Comparison of ENCODE assay signal across 1 cellular context in genomic region chr11:72116019-72116755, GRCh38.
TF ChIP-seq lines count a peak whose summit lies in the region.

No MANE protein-coding gene starts in this region.

TF ChIP-seq in WTC11, 78 proteins besides CTCF, POLR2A, EP300 and RAD21 (continued from another document):
- no peak for TF ChIP-seq TEAD1 (CRISPR knock-in tag; IDR thresholded peaks at IDR 0.05)
- no peak for TF ChIP-seq ZNF512 (CRISPR knock-in tag; IDR thresholded peaks at IDR 0.05; ENCODE audit: borderline replicate concordance)
- no peak for TF ChIP-seq RELA (CRISPR knock-in tag; IDR thresholded peaks at IDR 0.05; ENCODE audit: borderline replicate concordance)
- TF ChIP-seq JUN (CRISPR knock-in tag; IDR thresholded peaks at IDR 0.05): no peak
- no peak for TF ChIP-seq ZMAT4 (CRISPR knock-in tag; IDR thresholded peaks at IDR 0.05)
- TF ChIP-seq SP1 (CRISPR knock-in tag; conservative IDR thresholded peaks at IDR 0.05): no peak
- no peak for TF ChIP-seq FOXP1 (CRISPR knock-in tag; IDR thresholded peaks at IDR 0.05; ENCODE audit: borderline replicate concordance)
- TF ChIP-seq ZNF219 (CRISPR knock-in tag; IDR thresholded peaks at IDR 0.05; ENCODE audit: borderline replicate concordance): no peak
- TF ChIP-seq ZNF423 (CRISPR knock-in tag; IDR thresholded peaks at IDR 0.05): no peak
- TF ChIP-seq NR2C2 (CRISPR knock-in tag; IDR thresholded peaks at IDR 0.05): no peak
- no peak for TF ChIP-seq TCF7 (CRISPR knock-in tag; IDR thresholded peaks at IDR 0.05; ENCODE audit: low read depth)
- no peak for TF ChIP-seq NFYB (CRISPR knock-in tag; conservative IDR thresholded peaks at IDR 0.05; ENCODE audit: low read depth)
- no peak for TF ChIP-seq ELF4 (CRISPR knock-in tag; IDR thresholded peaks at IDR 0.05; ENCODE audit: low read depth)
